Comparison of ENCODE assay signal across 11 cellular contexts in the genomic region with DNA sequence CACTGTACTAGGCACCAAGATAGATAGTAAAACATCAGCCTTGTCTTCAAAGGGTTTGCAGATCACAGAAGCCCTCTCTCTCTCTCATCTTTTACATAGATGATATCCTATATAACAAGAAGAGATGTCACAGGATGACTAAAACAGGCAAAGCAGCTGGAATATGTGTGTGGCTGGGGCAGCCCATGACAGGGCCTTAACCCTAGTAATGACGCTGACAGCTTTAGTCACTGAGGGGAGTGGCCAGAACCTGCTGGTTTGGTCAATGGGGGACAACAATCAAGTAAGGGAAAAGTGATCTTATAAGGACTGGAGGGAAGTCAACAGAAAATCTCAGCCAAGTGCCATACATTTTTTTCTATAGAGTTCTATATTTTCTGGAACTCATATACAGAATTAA. TPM values are rescaled to one million over a fixed set of nuclear protein-coding genes. Genes with fewer than 3 reads are reported as not detected.
DNase-seq lines count a peak whose midpoint lies in the region; ATAC-seq, FAIRE-seq and TF ChIP-seq lines count a peak whose summit lies in the region.
"Had no signal": no experiment of that assay in that cellular context is flagged by ENCODE, and none has a peak within 500 bp of the region (broad histone marks: within the 10 kb centered on the region; RNA-seq: fewer than 3 reads in every experiment).

No MANE protein-coding gene starts in this region.

- no peak for DNase-seq in GM19239 (ENCODE audit: insufficient read length, low spot score)
- peak; percentile 72 for DNase-seq in activated CD4-positive, alpha-beta T cell treated with anti-CD3 and anti-CD28 coated beads for 48 hours
- DNase-seq in esophagus squamous epithelium (lab: John Stamatoyannopoulos, UW) = no peak
- peak in 2 of 3 donors; percentile 44 to 50 for DNase-seq in stimulated activated CD4-positive, alpha-beta T cell treated with anti-CD3 and anti-CD28 coated beads, TNF-alpha, amount 100 ng/mL, for 48 hours (ENCODE audit: low read depth in 3 of 3)
- DNase-seq in pancreas = no peak
- DNase-seq in NCI-H1694 treated with DMSO at 0.1 percent for 48 hours (lab: John Stamatoyannopoulos, UW) = no peak
- DNase-seq in NCI-H1694 (lab: John Stamatoyannopoulos, UW) = no peak
- DNase-seq: hypothalamus, NCI-H446 treated with DMSO at 0.1 percent for 48 hours, small intestine had no signal

- H3K4me1 ChIP-seq in esophagus squamous epithelium (peaks cover 4 to 40% (median 10%) of the 10 kb centered on the region in 3 donors), pancreas (no peaks in the 10 kb centered on the region)

- H3K36me3 ChIP-seq in esophagus squamous epithelium (no peaks in the 10 kb centered on the region), pancreas (no peaks in the 10 kb centered on the region)

- H3K27me3 ChIP-seq in esophagus squamous epithelium (no peaks in the 10 kb centered on the region), pancreas (no peaks in the 10 kb centered on the region)

- peak overlapping the region; percentile 48 to 64 (median 55) for H3K27ac ChIP-seq in esophagus squamous epithelium
- no peak overlapping the region for H3K27ac ChIP-seq in pancreas

- TF ChIP-seq POLR2A in esophagus squamous epithelium (IDR thresholded peaks at IDR 0.05) = no peak

- H3K9me3 ChIP-seq in esophagus squamous epithelium (no peaks in the 10 kb centered on the region), pancreas (no peaks in the 10 kb centered on the region)

- WGBS in esophagus squamous epithelium, 2 donors = 50 to 60% methylated on average over 1 of the region's 1 CpG
- WGBS in pancreas, 2 donors = 87 to 92% methylated on average over 1 of the region's 1 CpG

- TF ChIP-seq CTCF in esophagus squamous epithelium (IDR thresholded peaks at IDR 0.05) (no peak), pancreas (IDR thresholded peaks at IDR 0.05) (no peak)

- ATAC-seq in pancreas (no peak), HG02884 (IDR thresholded peaks at IDR 0.05; ENCODE audit: unreplicated experiment) (no peak)

- intact Hi-C loops in esophagus squamous epithelium (cut with DNase I) = loop anchor here (5.0 kb wide), 1 partner anchor 395 kb away; no protein-coding TSS in a partner anchor
- intact Hi-C loops in pancreas (cut with DNase I) = no loop called here

- H3K4me3 ChIP-seq in esophagus squamous epithelium (no peak overlapping the region), pancreas (no peak overlapping the region)

- FAIRE-seq in GM19239 (lab: Jason Lieb, UNC) (peak; percentile 95), pancreas (lab: Jason Lieb, UNC) (no peak)
- FAIRE-seq: small intestine had no signal

RNA-seq across cellular contexts. Expression of a gene that starts 41.9 kb away (rescaled TPM):
- total RNA-seq in esophagus squamous epithelium = 10 to 100 TPM; 15.4 to 37.2 (median 27.6) TPM
- 10 to 100 TPM in 1 of 6 donors, 1 to 10 TPM in 5; 7.0 to 11.8 (median 9.4) TPM for total RNA-seq in pancreas
- polyA plus RNA-seq in pancreas = 1 to 10 TPM; 2.9 to 4.2 TPM

Comparison
In these comparisons a context has a peak if more than half of its experiments do, and no peak if none do; other contexts are left out.
1. DNase-seq: peak in activated CD4-positive, alpha-beta T cell treated with anti-CD3 and anti-CD28 coated beads for 48 hours (single experiment) and stimulated activated CD4-positive, alpha-beta T cell treated with anti-CD3 and anti-CD28 coated beads, TNF-alpha, amount 100 ng/mL, for 48 hours (2 of 3); none in GM19239 (single experiment), esophagus squamous epithelium (single experiment), pancreas (0 of 6), NCI-H1694 treated with DMSO at 0.1 percent for 48 hours (single experiment) and NCI-H1694 (single experiment).
2. H3K27ac ChIP-seq: peak in esophagus squamous epithelium (4 of 4); none in pancreas (0 of 4).